In the genomic region with DNA sequence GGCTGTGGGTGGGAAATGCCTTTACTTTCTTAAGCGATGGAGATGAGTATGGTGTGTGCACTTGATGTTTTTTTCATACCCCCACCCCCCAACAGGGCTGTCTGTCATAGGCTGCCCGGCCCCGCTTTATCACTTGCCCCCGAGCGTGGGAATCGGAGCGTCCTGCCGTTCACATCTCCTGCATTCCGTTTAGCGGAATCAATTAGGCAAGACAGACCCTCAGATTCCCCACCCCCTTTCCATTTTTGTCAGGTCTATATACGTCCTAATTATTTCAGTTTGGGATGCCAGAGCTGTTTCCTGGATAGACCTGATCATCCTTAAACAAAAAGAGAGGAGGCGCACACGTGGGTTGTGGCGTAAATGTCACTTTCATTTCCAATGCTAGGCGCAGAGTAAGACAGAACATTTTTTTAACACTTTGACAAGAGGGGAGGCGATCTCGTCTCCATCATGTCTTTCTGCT, we compare ENCODE assay signal across 12 cellular contexts.
DNase-seq lines count a peak whose midpoint lies in the region; ATAC-seq, FAIRE-seq and TF ChIP-seq lines count a peak whose summit lies in the region.
"Had no signal": no experiment of that assay in that cellular context is flagged by ENCODE, and none has a peak within 500 bp of the region (broad histone marks: within the 10 kb centered on the region; RNA-seq: fewer than 3 reads in every experiment).

No MANE protein-coding gene starts in this region.

- TF ChIP-seq CTCF in NB4 (IDR thresholded peaks at IDR 0.05; ENCODE audit: low read depth, low read length) (no peak), GM12878 (IDR thresholded peaks at IDR 0.05 in 2 of 3, conservative IDR thresholded peaks at IDR 0.05 in 1 of 3; ENCODE audit: control insufficient read depth in 2 of 3, extremely low read depth in 1 of 3, insufficient read depth in 1 of 3, low read depth in 3 of 3, low read length in 3 of 3) (no peak), nephron progenitor cell (IDR thresholded peaks at IDR 0.05) (no peak), left lung (IDR thresholded peaks at IDR 0.05) (no peak), GM10248 (IDR thresholded peaks at IDR 0.05; ENCODE audit: control extremely low read depth, extremely low read depth, low read depth, missing control alignments) (no peak)

- peaks cover 24% of the 10 kb centered on the region for H3K4me1 Mint-ChIP-seq in nephron progenitor cell

- H3K4me3 ChIP-seq in NB4 (ENCODE audit: low read depth, low read length) (peak overlapping the region; percentile 72), GM12878 (no peak overlapping the region), left lung (no peak overlapping the region)
- H3K4me3 ChIP-seq: body of pancreas had no signal

- H3K4me2 ChIP-seq in GM12878 (ENCODE audit: control insufficient read depth, insufficient read depth): peak overlapping the region; percentile 73

- no peaks in the 10 kb centered on the region for H4K20me1 ChIP-seq in GM12878 (ENCODE audit: control insufficient read depth, insufficient read depth)

- RAD21 ChIA-PET in GM12878 (lab: Charles Lee; ENCODE audit: unreplicated experiment): interaction anchor here (0.7 to 1.9 kb wide), 3 partner anchors 10 to 854 kb away, joined by 3 to 10 read pairs (median 5); no protein-coding TSS in a partner anchor

- H3K9me3 ChIP-seq in GM12878 (replicated peaks; ENCODE audit: control insufficient read depth, insufficient read depth, low read length) (no peaks in the 10 kb centered on the region; the same call in 2 of the 3 replicates), left lung (no peaks in the 10 kb centered on the region)
- H3K9me3 ChIP-seq: body of pancreas had no signal

- no peaks in the 10 kb centered on the region for H3K79me2 ChIP-seq in GM12878 (ENCODE audit: control insufficient read depth, insufficient read depth, low read length)

- peaks cover 0 to 43% of the 10 kb centered on the region in 2 experiments; a peak in 2 of 4 replicates for H3K27me3 ChIP-seq in GM12878 (replicated peaks in 1 of 2; ENCODE audit: control insufficient read depth in 2 of 2, insufficient read depth in 2 of 2, low read length in 1 of 2)
- H3K27me3 ChIP-seq in left lung: peaks cover 96 to 100% of the 10 kb centered on the region in 2 donors

- H3K27ac ChIP-seq in GM12878 (ENCODE audit: control insufficient read depth, insufficient read depth): no peak overlapping the region
- no peak overlapping the region for H3K27ac ChIP-seq in left lung
- H3K27ac ChIP-seq: body of pancreas had no signal

- POLR2A ChIA-PET in GM12878 (lab: Charles Lee) (no interaction called here), GM10248 (lab: Yijun Ruan, JAX) (interaction anchor here (0.6 kb wide), 1 partner anchor 441 kb away, joined by 5 read pairs; no protein-coding TSS in a partner anchor)

- H3K36me3 Mint-ChIP-seq in nephron progenitor cell (ENCODE audit: low read depth): no peaks in the 10 kb centered on the region

- no peak overlapping the region for H3K9ac ChIP-seq in GM12878 (ENCODE audit: control insufficient read depth, insufficient read depth, low read length)

- SMC1A ChIA-PET in GM12878 (lab: Charles Lee; ENCODE audit: uncharacterized antibody, unreplicated experiment): interaction anchor here (0.6 to 2.0 kb wide), 6 partner anchors 8 to 885 kb away, joined by 3 to 10 read pairs (median 4); no protein-coding TSS in a partner anchor

- H3K36me3 ChIP-seq in GM12878 (ENCODE audit: control insufficient read depth in 2 of 2, insufficient read depth in 2 of 2, low read length in 1 of 2) (no peaks in the 10 kb centered on the region), left lung (no peaks in the 10 kb centered on the region)

- TF ChIP-seq RAD21 in GM12878 (IDR thresholded peaks at IDR 0.05; ENCODE audit: insufficient read depth, low read depth, low read length): no peak

- no peak overlapping the region for H3K4me3 Mint-ChIP-seq in nephron progenitor cell

- TF ChIP-seq EP300 in GM12878 (IDR thresholded peaks at IDR 0.05; ENCODE audit: borderline replicate concordance in 1 of 2, control insufficient read depth in 1 of 2, low read depth in 2 of 2, low read length in 2 of 2): no peak

- TF ChIP-seq POLR2A in NB4 (IDR thresholded peaks at IDR 0.05; ENCODE audit: extremely low read depth, insufficient read length): no peak
- no peak for TF ChIP-seq POLR2A in GM12878 (IDR thresholded peaks at IDR 0.05; ENCODE audit: low read depth, low read length)

- no peak overlapping the region for H2AFZ ChIP-seq in GM12878 (ENCODE audit: control insufficient read depth, low read depth, low read length)

- BruUV-seq in GM12878 (replicated peaks; lab: Mats Ljungman, UMichigan): no TSS peak

- DNase-seq in G401 (ENCODE audit: low spot score) (peak; percentile 67), NB4 (ENCODE audit: low read depth) (peak; percentile 56), GM12878 (ENCODE audit: low read depth, low spot score) (no peak), nephron progenitor cell (peak; percentile 38), HuH-7 (ENCODE audit: low spot score) (no peak), left lung (no peak), GM10248 (ENCODE audit: extremely low spot score) (no peak)
- DNase-seq: body of pancreas; DND-41; mesenchymal stem cell; stimulated activated CD4-positive, alpha-beta T cell treated with anti-CD3 and anti-CD28 coated beads, Interleukin-12 subunit alpha, Interleukin-12 subunit beta, amount 100 ng/mL, for 4 hours had no signal

- no peaks in the 10 kb centered on the region for H3K9me3 Mint-ChIP-seq in nephron progenitor cell

- H3K4me1 ChIP-seq in GM12878 (ENCODE audit: control insufficient read depth, insufficient read depth, low read length) (peaks cover 14% of the 10 kb centered on the region), left lung (peaks cover 8 to 18% of the 10 kb centered on the region in 2 donors)

- in situ Hi-C loops in G401 (cut with HindIII; ENCODE audit: low sequenced_read_pairs) (no loop called here), GM12878 (cut with MboI) (no loop called here)

- H3K27me3 Mint-ChIP-seq in nephron progenitor cell (ENCODE audit: low read depth, poor library complexity): peaks cover 96% of the 10 kb centered on the region

- CTCF ChIA-PET in GM12878 (lab: Yijun Ruan, JAX) (interaction anchor here (1.4 to 2.1 kb wide), 6 partner anchors 8 to 884 kb away, joined by 3 to 7 read pairs (median 5); no protein-coding TSS in a partner anchor), GM10248 (lab: Yijun Ruan, JAX) (interaction anchor here (2.4 to 4.1 kb wide), 3 partner anchors 11 to 25 kb away, joined by 12 to 22 read pairs (median 15); no protein-coding TSS in a partner anchor)

- 32% methylated on average over 17 of the region's 17 CpGs for WGBS in GM12878 (ENCODE audit: insufficient coverage, insufficient replicate concordance, low lambda C conversion rate, missing lambda C conversion rate)

- ATAC-seq in GM12878: no peak
- ATAC-seq in GM18498 (IDR thresholded peaks at IDR 0.05; ENCODE audit: unreplicated experiment): no peak
- no peak for ATAC-seq in left lung
- ATAC-seq: body of pancreas had no signal

- no peak for FAIRE-seq in GM12878 (lab: Jason Lieb, UNC)

- H3K27ac Mint-ChIP-seq in nephron progenitor cell: no peak overlapping the region

- intact Hi-C loops in GM12878 (cut with micrococcal nuclease; ENCODE audit: unreplicated experiment): loop anchor here (5.0 kb wide), 1 partner anchor 1253 kb away; a partner anchor contains a TSS
- intact Hi-C loops in left lung (cut with DNase I): no loop called here

TF ChIP-seq in GM12878, 131 proteins besides CTCF, POLR2A, EP300 and RAD21:
- TF ChIP-seq PML (IDR thresholded peaks at IDR 0.05; ENCODE audit: low read length): no peak
- no peak for TF ChIP-seq BRCA1 (IDR thresholded peaks at IDR 0.05; ENCODE audit: low read depth, low read length)
- TF ChIP-seq, protein P1, sequence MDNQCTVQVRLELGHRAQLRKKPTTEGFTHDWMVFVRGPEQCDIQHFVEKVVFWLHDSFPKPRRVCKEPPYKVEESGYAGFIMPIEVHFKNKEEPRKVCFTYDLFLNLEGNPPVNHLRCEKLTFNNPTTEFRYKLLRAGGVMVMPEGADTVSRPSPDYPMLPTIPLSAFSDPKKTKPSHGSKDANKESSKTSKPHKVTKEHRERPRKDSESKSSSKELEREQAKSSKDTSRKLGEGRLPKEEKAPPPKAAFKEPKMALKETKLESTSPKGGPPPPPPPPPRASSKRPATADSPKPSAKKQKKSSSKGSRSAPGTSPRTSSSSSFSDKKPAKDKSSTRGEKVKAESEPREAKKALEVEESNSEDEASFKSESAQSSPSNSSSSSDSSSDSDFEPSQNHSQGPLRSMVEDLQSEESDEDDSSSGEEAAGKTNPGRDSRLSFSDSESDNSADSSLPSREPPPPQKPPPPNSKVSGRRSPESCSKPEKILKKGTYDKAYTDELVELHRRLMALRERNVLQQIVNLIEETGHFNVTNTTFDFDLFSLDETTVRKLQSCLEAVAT (IDR thresholded peaks at IDR 0.05): no peak
- TF ChIP-seq, protein P2, sequence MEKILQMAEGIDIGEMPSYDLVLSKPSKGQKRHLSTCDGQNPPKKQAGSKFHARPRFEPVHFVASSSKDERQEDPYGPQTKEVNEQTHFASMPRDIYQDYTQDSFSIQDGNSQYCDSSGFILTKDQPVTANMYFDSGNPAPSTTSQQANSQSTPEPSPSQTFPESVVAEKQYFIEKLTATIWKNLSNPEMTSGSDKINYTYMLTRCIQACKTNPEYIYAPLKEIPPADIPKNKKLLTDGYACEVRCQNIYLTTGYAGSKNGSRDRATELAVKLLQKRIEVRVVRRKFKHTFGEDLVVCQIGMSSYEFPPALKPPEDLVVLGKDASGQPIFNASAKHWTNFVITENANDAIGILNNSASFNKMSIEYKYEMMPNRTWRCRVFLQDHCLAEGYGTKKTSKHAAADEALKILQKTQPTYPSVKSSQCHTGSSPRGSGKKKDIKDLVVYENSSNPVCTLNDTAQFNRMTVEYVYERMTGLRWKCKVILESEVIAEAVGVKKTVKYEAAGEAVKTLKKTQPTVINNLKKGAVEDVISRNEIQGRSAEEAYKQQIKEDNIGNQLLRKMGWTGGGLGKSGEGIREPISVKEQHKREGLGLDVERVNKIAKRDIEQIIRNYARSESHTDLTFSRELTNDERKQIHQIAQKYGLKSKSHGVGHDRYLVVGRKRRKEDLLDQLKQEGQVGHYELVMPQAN (conservative IDR thresholded peaks at IDR 0.05): no peak
- TF ChIP-seq TCF7 (IDR thresholded peaks at IDR 0.05; ENCODE audit: borderline replicate concordance): no peak
- no peak for TF ChIP-seq RAD51 (IDR thresholded peaks at IDR 0.05)
- TF ChIP-seq ZZZ3 (IDR thresholded peaks at IDR 0.05; ENCODE audit: control insufficient read depth, insufficient read length, low read depth): no peak
- no peak for TF ChIP-seq ZNF622 (IDR thresholded peaks at IDR 0.05)
- TF ChIP-seq ASH2L (IDR thresholded peaks at IDR 0.05; ENCODE audit: borderline replicate concordance, low read depth): no peak

Comparison
In these comparisons a context has a peak if more than half of its experiments do, and no peak if none do; other contexts are left out.
1. DNase-seq: peak in G401 (single experiment), NB4 (single experiment) and nephron progenitor cell (single experiment); none in GM12878 (single experiment), HuH-7 (single experiment), left lung (0 of 2) and GM10248 (single experiment).